1 cellular context compared by ENCODE assay signal in the genomic region with DNA sequence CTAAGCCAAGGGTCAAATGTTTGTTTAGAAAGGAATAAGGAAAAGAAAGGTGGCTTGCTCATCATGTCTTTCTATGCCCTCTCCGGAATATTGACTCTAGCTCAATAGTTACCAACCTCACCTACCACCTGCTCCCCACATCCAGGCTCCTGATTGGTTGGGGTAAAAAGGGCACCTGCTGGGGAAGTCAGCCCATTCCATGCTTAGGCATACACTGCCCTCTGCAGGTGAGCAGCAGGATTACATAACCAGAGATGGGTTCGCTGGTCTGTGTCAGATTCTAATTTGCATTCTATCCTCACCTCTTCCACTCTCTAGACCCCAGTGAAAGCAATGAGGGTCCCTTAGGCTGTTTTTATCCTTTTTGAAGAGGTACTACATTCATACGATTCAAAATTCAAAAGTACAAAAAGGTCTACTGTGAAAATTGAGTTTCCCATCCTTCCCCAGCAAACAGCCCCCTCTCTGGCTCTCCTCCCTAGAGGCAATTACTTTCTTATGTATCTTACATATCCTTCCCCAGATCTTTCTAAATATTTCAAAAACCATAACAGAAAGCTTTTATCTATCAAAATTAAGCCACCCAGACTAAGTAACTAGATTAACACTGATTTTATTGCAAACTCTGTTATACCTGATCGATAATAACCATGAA.
TF ChIP-seq lines count a peak whose summit lies in the region.

No MANE protein-coding gene starts in this region.

TF ChIP-seq in Ishikawa, 13 proteins besides CTCF, POLR2A, EP300 and RAD21 (continued from another document):
- TF ChIP-seq, protein P1, sequence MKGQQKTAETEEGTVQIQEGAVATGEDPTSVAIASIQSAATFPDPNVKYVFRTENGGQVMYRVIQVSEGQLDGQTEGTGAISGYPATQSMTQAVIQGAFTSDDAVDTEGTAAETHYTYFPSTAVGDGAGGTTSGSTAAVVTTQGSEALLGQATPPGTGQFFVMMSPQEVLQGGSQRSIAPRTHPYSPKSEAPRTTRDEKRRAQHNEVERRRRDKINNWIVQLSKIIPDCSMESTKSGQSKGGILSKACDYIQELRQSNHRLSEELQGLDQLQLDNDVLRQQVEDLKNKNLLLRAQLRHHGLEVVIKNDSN (IDR thresholded peaks at IDR 0.05): no peak
- TF ChIP-seq, protein P2, sequence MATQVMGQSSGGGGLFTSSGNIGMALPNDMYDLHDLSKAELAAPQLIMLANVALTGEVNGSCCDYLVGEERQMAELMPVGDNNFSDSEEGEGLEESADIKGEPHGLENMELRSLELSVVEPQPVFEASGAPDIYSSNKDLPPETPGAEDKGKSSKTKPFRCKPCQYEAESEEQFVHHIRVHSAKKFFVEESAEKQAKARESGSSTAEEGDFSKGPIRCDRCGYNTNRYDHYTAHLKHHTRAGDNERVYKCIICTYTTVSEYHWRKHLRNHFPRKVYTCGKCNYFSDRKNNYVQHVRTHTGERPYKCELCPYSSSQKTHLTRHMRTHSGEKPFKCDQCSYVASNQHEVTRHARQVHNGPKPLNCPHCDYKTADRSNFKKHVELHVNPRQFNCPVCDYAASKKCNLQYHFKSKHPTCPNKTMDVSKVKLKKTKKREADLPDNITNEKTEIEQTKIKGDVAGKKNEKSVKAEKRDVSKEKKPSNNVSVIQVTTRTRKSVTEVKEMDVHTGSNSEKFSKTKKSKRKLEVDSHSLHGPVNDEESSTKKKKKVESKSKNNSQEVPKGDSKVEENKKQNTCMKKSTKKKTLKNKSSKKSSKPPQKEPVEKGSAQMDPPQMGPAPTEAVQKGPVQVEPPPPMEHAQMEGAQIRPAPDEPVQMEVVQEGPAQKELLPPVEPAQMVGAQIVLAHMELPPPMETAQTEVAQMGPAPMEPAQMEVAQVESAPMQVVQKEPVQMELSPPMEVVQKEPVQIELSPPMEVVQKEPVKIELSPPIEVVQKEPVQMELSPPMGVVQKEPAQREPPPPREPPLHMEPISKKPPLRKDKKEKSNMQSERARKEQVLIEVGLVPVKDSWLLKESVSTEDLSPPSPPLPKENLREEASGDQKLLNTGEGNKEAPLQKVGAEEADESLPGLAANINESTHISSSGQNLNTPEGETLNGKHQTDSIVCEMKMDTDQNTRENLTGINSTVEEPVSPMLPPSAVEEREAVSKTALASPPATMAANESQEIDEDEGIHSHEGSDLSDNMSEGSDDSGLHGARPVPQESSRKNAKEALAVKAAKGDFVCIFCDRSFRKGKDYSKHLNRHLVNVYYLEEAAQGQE (IDR thresholded peaks at IDR 0.05; ENCODE audit: low read depth): no peak
- TF ChIP-seq ZBTB7A (IDR thresholded peaks at IDR 0.05; ENCODE audit: low read depth): no peak
